In genomic region chr15:89087830-89088604, GRCh38 we compare ENCODE assay signal across 8 cellular contexts. TPM values are rescaled to one million over a fixed set of nuclear protein-coding genes. Genes with fewer than 3 reads are reported as not detected.
DNase-seq lines count a peak whose midpoint lies in the region; ATAC-seq lines count a peak whose summit lies in the region.

Gene ABHD2, plus strand, starts transcription at chr15:89088456. Its CDS starts 27,872 bp downstream, at chr15:89116328.

- H3K4me2 ChIP-seq in BLaER1 treated with 17β-estradiol and CSF1 and Interleukin-3, amounts not matched to agents 10 nM and 100 nM = peak within 1 kb of the TSS; percentile 93 to 99 (median 98)

- DNase-seq in NCI-H748 (lab: John Stamatoyannopoulos, UW; ENCODE audit: unreplicated experiment) (peak; percentile 99), cortex of kidney (lab: John Stamatoyannopoulos, UW) (peak; percentile 15), left lobe of liver (ENCODE audit: low spot score) (peak; percentile 99)
- DNase-seq in activated CD4-positive, alpha-beta T cell treated with anti-CD3 and anti-CD28 coated beads, Interleukin-2, amount 50 U/mL, for 1 hour = peak; percentile 96
- DNase-seq in stimulated activated CD4-positive, alpha-beta T cell treated with anti-CD3 and anti-CD28 coated beads, Interleukin-2, amount 100 ng/mL, for 48 hours = peak; percentile 98

- peaks cover 0 to 6% (median 0%) of the 10 kb centered on the region in 11 experiments; a peak in 3 of 22 replicates for H4K20me1 ChIP-seq in BLaER1 treated with 17β-estradiol and CSF1 and Interleukin-3, amounts not matched to agents 10 nM and 100 nM

- ATAC-seq in GM19351 (IDR thresholded peaks at IDR 0.05; ENCODE audit: unreplicated experiment) (peak; percentile 90), HG03521 (IDR thresholded peaks at IDR 0.05; ENCODE audit: unreplicated experiment) (peak; percentile 98), left lobe of liver (peak; percentile 86)

- peak within 1 kb of the TSS; percentile 85 to 97 (median 94) for H3K4me3 ChIP-seq in BLaER1 treated with 17β-estradiol and CSF1 and Interleukin-3, amounts not matched to agents 10 nM and 100 nM

- peak within 1 kb of the TSS; percentile 89 to 94 (median 91) for H3K9ac ChIP-seq in BLaER1 treated with 17β-estradiol and CSF1 and Interleukin-3, amounts not matched to agents 10 nM and 100 nM

- H3K36me3 ChIP-seq in BLaER1 treated with 17β-estradiol and CSF1 and Interleukin-3, amounts not matched to agents 10 nM and 100 nM = no peaks in the 10 kb centered on the region; a peak in 2 of 22 replicates

- no peaks in the 10 kb centered on the region for H3K9me3 ChIP-seq in BLaER1 treated with 17β-estradiol and CSF1 and Interleukin-3, amounts not matched to agents 10 nM and 100 nM (replicated peaks in 1 of 11)

- no peaks in the 10 kb centered on the region for H3K27me3 ChIP-seq in BLaER1 treated with 17β-estradiol and CSF1 and Interleukin-3, amounts not matched to agents 10 nM and 100 nM

- H3K27ac ChIP-seq in BLaER1 treated with 17β-estradiol and CSF1 and Interleukin-3, amounts not matched to agents 10 nM and 100 nM = peak within 1 kb of the TSS; percentile 78 to 93 (median 87)

- H3K4me1 ChIP-seq in BLaER1 treated with 17β-estradiol and CSF1 and Interleukin-3, amounts not matched to agents 10 nM and 100 nM = peaks cover 44 to 55% (median 45%) of the 10 kb centered on the region in 10 experiments

RNA-seq across cellular contexts. Expression of gene ABHD2, which starts in this region (rescaled TPM):
- 385 TPM for total RNA-seq in left lobe of liver

Comparison
In these comparisons a context has a peak if more than half of its experiments do, and no peak if none do; other contexts are left out.
1. Peak in every context shown above with its lines: DNase-seq, ATAC-seq, H3K4me3 ChIP-seq and H3K27ac ChIP-seq.
2. DNase-seq: peak in every context shown above with its lines; median percentile 99 in NCI-H748; 99 in left lobe of liver; 98 in stimulated activated CD4-positive, alpha-beta T cell treated with anti-CD3 and anti-CD28 coated beads, Interleukin-2, amount 100 ng/mL, for 48 hours; 96 in activated CD4-positive, alpha-beta T cell treated with anti-CD3 and anti-CD28 coated beads, Interleukin-2, amount 50 U/mL, for 1 hour; 15 in cortex of kidney.